Comparison of ENCODE assay signal across 12 cellular contexts in the genomic region with DNA sequence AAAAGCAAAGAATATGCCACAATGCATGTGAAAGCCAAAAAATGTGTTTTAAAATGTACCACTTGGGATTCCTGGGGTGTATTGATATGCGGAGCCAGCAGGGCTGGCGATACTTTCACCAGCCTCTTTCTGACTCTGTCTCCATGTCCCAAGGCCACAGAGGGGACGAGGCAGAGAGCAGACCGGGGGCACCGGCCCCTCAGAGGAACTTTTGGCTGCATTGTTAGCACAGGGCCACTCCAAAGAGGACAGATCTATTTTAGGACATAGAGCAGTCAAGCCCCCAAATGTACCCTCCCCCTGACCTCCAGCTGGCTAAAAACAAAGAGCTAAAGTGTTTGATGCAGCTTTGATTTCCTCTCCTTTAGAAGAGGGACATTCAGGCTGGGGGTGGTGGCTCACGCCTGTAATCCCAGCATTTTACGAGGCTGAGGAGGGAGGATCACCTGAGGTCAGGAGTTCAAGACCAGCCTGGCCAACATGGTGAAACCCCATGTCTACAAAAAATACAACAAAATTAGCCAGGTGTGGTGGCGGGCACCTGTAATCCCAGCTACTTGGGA. TPM values are rescaled to one million over a fixed set of nuclear protein-coding genes. Genes with fewer than 3 reads are reported as not detected.
DNase-seq lines count a peak whose midpoint lies in the region; ATAC-seq and TF ChIP-seq lines count a peak whose summit lies in the region.
"Had no signal": no experiment of that assay in that cellular context is flagged by ENCODE, and none has a peak within 500 bp of the region (broad histone marks: within the 10 kb centered on the region; RNA-seq: fewer than 3 reads in every experiment).

No MANE protein-coding gene starts in this region.

- H3K9me3 ChIP-seq in AG04450 (ENCODE audit: control insufficient read depth, insufficient read depth, low read length), result no peaks in the 10 kb centered on the region; the same call in 1 of the 2 replicates
- no peaks in the 10 kb centered on the region for H3K9me3 ChIP-seq in hepatocyte (ENCODE audit: low read depth)
- H3K9me3 ChIP-seq in CD4-positive, alpha-beta memory T cell (ENCODE audit: control insufficient read depth in 1 of 2, low read length in 2 of 2), result no peaks in the 10 kb centered on the region

- no peak overlapping the region for H3K9ac ChIP-seq in rectal smooth muscle tissue (ENCODE audit: low read length)

- peaks cover 9 to 12% of the 10 kb centered on the region in 2 donors for H3K36me3 Mint-ChIP-seq in CD4-positive, alpha-beta memory T cell
- H3K36me3 Mint-ChIP-seq: IgD-negative memory B cell had no signal

- ATAC-seq in GM19035 (IDR thresholded peaks at IDR 0.05; ENCODE audit: unreplicated experiment), result no peak
- ATAC-seq: activated T-cell treated with anti-CD3 and anti-CD28 coated beads, Interleukin-2, amount 50 U/mL, for 4 hours had no signal

- H2AFZ ChIP-seq in hepatocyte, result no peak overlapping the region

- H3K4me3 ChIP-seq in AG04450 (ENCODE audit: low read depth, low read length) (no peak overlapping the region), hepatocyte (no peak overlapping the region), rectal smooth muscle tissue (ENCODE audit: low read length) (no peak overlapping the region)
- no peak overlapping the region for H3K4me3 ChIP-seq in CD4-positive, alpha-beta memory T cell (ENCODE audit: low read length in 2 of 2)

- intact Hi-C loops in CD4-positive, alpha-beta memory T cell (cut with micrococcal nuclease), result no loop called here

- H3K27ac Mint-ChIP-seq in CD4-positive, alpha-beta memory T cell, result peak overlapping the region in 1 of 7 donors; percentile 67
- H3K27ac Mint-ChIP-seq: IgD-negative memory B cell had no signal

- peaks cover 0 to 3% of the 10 kb centered on the region in 2 donors for H3K27me3 Mint-ChIP-seq in CD4-positive, alpha-beta memory T cell

- H3K27ac ChIP-seq in AG04450 (ENCODE audit: low read depth, low read length), result peak overlapping the region; percentile 86
- peak overlapping the region; percentile 84 for H3K27ac ChIP-seq in hepatocyte
- H3K27ac ChIP-seq in rectal smooth muscle tissue (ENCODE audit: low read depth, low read length), result peak overlapping the region; percentile 87
- H3K27ac ChIP-seq in CD4-positive, alpha-beta memory T cell (ENCODE audit: low read depth, low read length), result no peak overlapping the region

- no peaks in the 10 kb centered on the region for H3K9me2 ChIP-seq in hepatocyte (replicated peaks; ENCODE audit: insufficient read depth)

- DNase-seq in AG04450 (ENCODE audit: low read depth, low spot score), result no peak
- peak; percentile 37 for DNase-seq in astrocyte of the hippocampus (ENCODE audit: low read depth, low spot score)
- DNase-seq in hepatocyte (ENCODE audit: low spot score), result no peak
- no peak for DNase-seq in stimulated activated CD4-positive, alpha-beta T cell treated with anti-CD3 and anti-CD28 coated beads, Interleukin-4, amount 100 ng/mL, for 4 hours
- no peak for DNase-seq in epidermal melanocyte (ENCODE audit: insufficient read length, low spot score)
- DNase-seq in CD4-positive, alpha-beta memory T cell, result no peak
- DNase-seq: activated T-cell treated with anti-CD3 and anti-CD28 coated beads, Interleukin-2, amount 50 U/mL, for 4 hours; DMS79; NCI-H1694 treated with DMSO at 0.1 percent for 48 hours had no signal

- peak overlapping the region; percentile 40 for H3K4me2 ChIP-seq in hepatocyte

- no peaks in the 10 kb centered on the region for H3K79me2 ChIP-seq in hepatocyte

- CTCF ChIA-PET in AG04450 (lab: Charles Lee), result interaction anchor here (1.1 to 2.9 kb wide), 3 partner anchors 9 to 144 kb away, joined by 3 to 34 read pairs (median 3); no protein-coding TSS in a partner anchor
- CTCF ChIA-PET in CD4-positive, alpha-beta memory T cell (lab: Charles Lee; ENCODE audit: partially characterized antibody), result interaction anchor here (1.2 to 2.8 kb wide), 2 partner anchors 9 to 102 kb away, joined by 3 to 16 read pairs; no protein-coding TSS in a partner anchor

- H4K20me1 ChIP-seq in hepatocyte (ENCODE audit: insufficient read depth, poor library complexity, severe bottlenecking), result no peaks in the 10 kb centered on the region

- TF ChIP-seq CTCF in AG04450 (IDR thresholded peaks at IDR 0.05; ENCODE audit: low read depth, low read length), result no peak
- TF ChIP-seq CTCF in hepatocyte (IDR thresholded peaks at IDR 0.05; ENCODE audit: poor library complexity), result no peak

- peaks cover 0 to 3% (median under 1%) of the 10 kb centered on the region in 4 donors for H3K4me1 Mint-ChIP-seq in CD4-positive, alpha-beta memory T cell
- H3K4me1 Mint-ChIP-seq: IgD-negative memory B cell had no signal

- no peaks in the 10 kb centered on the region for H3K9me3 Mint-ChIP-seq in CD4-positive, alpha-beta memory T cell
- H3K9me3 Mint-ChIP-seq: activated T-cell treated with anti-CD3 and anti-CD28 coated beads, Interleukin-2, amount 50 U/mL, for 4 hours; IgD-negative memory B cell had no signal

- no peaks in the 10 kb centered on the region for H3K36me3 ChIP-seq in hepatocyte (replicated peaks; ENCODE audit: insufficient read depth, low read depth)
- H3K36me3 ChIP-seq in rectal smooth muscle tissue (ENCODE audit: control insufficient read depth, insufficient read depth, low read length), result peaks cover 5% of the 10 kb centered on the region
- H3K36me3 ChIP-seq in CD4-positive, alpha-beta memory T cell (ENCODE audit: insufficient read depth, low read length), result no peaks in the 10 kb centered on the region

- no peak overlapping the region for H3K4me3 Mint-ChIP-seq in CD4-positive, alpha-beta memory T cell
- H3K4me3 Mint-ChIP-seq: activated T-cell treated with anti-CD3 and anti-CD28 coated beads, Interleukin-2, amount 50 U/mL, for 4 hours; IgD-negative memory B cell had no signal

- WGBS in hepatocyte (ENCODE audit: low lambda C conversion rate, missing lambda C conversion rate), result 58% methylated on average over 8 of the region's 8 CpGs

- H3K4me1 ChIP-seq in hepatocyte (ENCODE audit: insufficient read depth), result peaks cover 10% of the 10 kb centered on the region
- peaks cover 18% of the 10 kb centered on the region for H3K4me1 ChIP-seq in rectal smooth muscle tissue (ENCODE audit: control insufficient read depth, insufficient read depth, low read length)
- H3K4me1 ChIP-seq in CD4-positive, alpha-beta memory T cell (ENCODE audit: insufficient read depth, low read length), result no peaks in the 10 kb centered on the region

- POLR2A ChIA-PET in AG04450 (lab: Yijun Ruan, JAX), result interaction anchor here (0.6 to 2.2 kb wide), 5 partner anchors 8 to 422 kb away, joined by 3 to 10 read pairs (median 7); a partner anchor contains a TSS
- POLR2A ChIA-PET in CD4-positive, alpha-beta memory T cell (lab: Charles Lee; ENCODE audit: partially characterized antibody), result no interaction called here

- no peaks in the 10 kb centered on the region for H3K27me3 ChIP-seq in AG04450 (ENCODE audit: control insufficient read depth, insufficient read depth, low read length)
- no peaks in the 10 kb centered on the region for H3K27me3 ChIP-seq in hepatocyte
- H3K27me3 ChIP-seq in rectal smooth muscle tissue (ENCODE audit: control insufficient read depth, insufficient read depth, low read length), result no peaks in the 10 kb centered on the region
- no peaks in the 10 kb centered on the region for H3K27me3 ChIP-seq in CD4-positive, alpha-beta memory T cell (ENCODE audit: insufficient read depth, low read length)

RNA-seq across cellular contexts. Expression of a gene that starts 25.6 kb away (rescaled TPM):
- polyA plus RNA-seq in AG04450 (2011; rRNA removed), result 14.2 and 17.2 TPM in 2 replicates
- 14.6 and 22.5 TPM in 2 replicates for polyA minus RNA-seq in AG04450 (2011; rRNA and poly(A)+ RNA removed)
- total RNA-seq in hepatocyte, result 15.5 and 17.1 TPM in 2 replicates
- 4.4 and 7.5 TPM in 2 replicates for polyA plus RNA-seq in hepatocyte
- total RNA-seq in CD4-positive, alpha-beta memory T cell, result 10 to 100 TPM; 11.0 to 11.9 TPM
- polyA plus RNA-seq in CD4-positive, alpha-beta memory T cell, result 1 to 10 TPM; 1.7 to 3.5 TPM

RNA-seq across cellular contexts. Expression of a gene that starts 29.3 kb away (rescaled TPM):
- polyA plus RNA-seq in AG04450 (2011; rRNA removed) (14.7 and 15.6 TPM in 2 replicates), hepatocyte (27.6 and 31.2 TPM in 2 replicates)
- 10.9 and 11.2 TPM in 2 replicates for polyA minus RNA-seq in AG04450 (2011; rRNA and poly(A)+ RNA removed)
- 30.2 and 30.8 TPM in 2 replicates for total RNA-seq in hepatocyte
- total RNA-seq in CD4-positive, alpha-beta memory T cell, result 10 to 100 TPM; 28.7 to 30.8 TPM
- 10 to 100 TPM; 22.7 to 28.0 TPM for polyA plus RNA-seq in CD4-positive, alpha-beta memory T cell

RNA-seq across cellular contexts. Expression of a gene that starts 51.2 kb away (rescaled TPM):
- polyA plus RNA-seq in AG04450 (2011; rRNA removed) (134 and 171 TPM in 2 replicates), hepatocyte (105 and 112 TPM in 2 replicates)
- 128 and 134 TPM in 2 replicates for polyA minus RNA-seq in AG04450 (2011; rRNA and poly(A)+ RNA removed)
- total RNA-seq in hepatocyte, result 104 and 106 TPM in 2 replicates
- total RNA-seq in CD4-positive, alpha-beta memory T cell, result 100 to 1,000 TPM; 115 to 124 TPM
- polyA plus RNA-seq in CD4-positive, alpha-beta memory T cell, result 100 to 1,000 TPM; 181 to 194 TPM
